ENCODE assay signal across 8 cellular contexts in the genomic region with DNA sequence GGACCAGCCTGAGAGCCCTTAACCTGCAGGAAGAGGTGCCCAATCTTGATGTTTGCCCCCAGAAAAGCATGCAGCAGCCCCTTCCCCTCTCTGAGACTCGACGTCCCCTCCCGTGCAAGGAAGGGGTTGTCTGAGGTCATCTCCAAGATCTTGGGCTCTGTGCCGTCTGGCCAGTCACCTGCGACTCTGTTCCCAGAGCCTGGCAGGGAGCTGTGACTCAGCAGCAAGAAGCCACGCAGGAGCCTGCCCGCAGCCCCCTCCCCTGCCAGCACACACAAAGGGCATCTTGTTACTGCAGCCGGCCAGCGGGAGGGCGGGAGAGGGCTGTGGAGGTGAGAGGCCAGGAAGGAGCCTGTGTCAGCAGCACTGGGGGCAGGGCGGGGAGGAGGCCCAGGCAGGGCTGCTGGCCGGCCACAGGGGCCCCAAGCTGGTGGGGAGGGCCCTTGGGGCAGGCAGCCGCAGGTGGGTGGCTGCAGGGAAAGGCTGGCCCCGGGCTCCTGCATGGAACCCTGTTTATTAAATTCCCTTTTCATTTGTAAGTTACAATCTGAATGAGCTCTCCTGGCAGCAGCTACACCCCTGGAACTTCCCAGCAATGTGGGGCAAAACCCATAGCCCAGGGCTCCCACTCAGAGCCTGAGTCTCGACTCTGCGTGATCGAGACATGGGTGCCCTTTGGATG.
DNase-seq lines count a peak whose midpoint lies in the region; ATAC-seq and TF ChIP-seq lines count a peak whose summit lies in the region.

No MANE protein-coding gene starts in this region.

- H3K27ac ChIP-seq in iPS-18a (ENCODE audit: low read length) = peak overlapping the region; percentile 70
- peak overlapping the region; percentile 1 for H3K27ac ChIP-seq in suprapubic skin

- no peak for TF ChIP-seq POLR2A in suprapubic skin (IDR thresholded peaks at IDR 0.05)

- H3K4me1 Mint-ChIP-seq in activated naive CD8-positive, alpha-beta T cell treated with anti-CD3 and anti-CD28 coated beads, Interleukin-2, amount 50 U/mL, for 24 hours = peaks cover 2% of the 10 kb centered on the region

- H3K36me3 Mint-ChIP-seq in activated naive CD8-positive, alpha-beta T cell treated with anti-CD3 and anti-CD28 coated beads, Interleukin-2, amount 50 U/mL, for 24 hours (ENCODE audit: low read depth) = no peaks in the 10 kb centered on the region

- no peak overlapping the region for H3K27ac Mint-ChIP-seq in activated naive CD8-positive, alpha-beta T cell treated with anti-CD3 and anti-CD28 coated beads, Interleukin-2, amount 50 U/mL, for 24 hours

- no peak for TF ChIP-seq CTCF in suprapubic skin (IDR thresholded peaks at IDR 0.05)

- no peak for ATAC-seq in GM21360 (IDR thresholded peaks at IDR 0.05; ENCODE audit: unreplicated experiment)
- no peak for ATAC-seq in activated naive CD8-positive, alpha-beta T cell treated with anti-CD3 and anti-CD28 coated beads, Interleukin-2, amount 50 U/mL, for 24 hours

- no peaks in the 10 kb centered on the region for H3K9me3 Mint-ChIP-seq in activated naive CD8-positive, alpha-beta T cell treated with anti-CD3 and anti-CD28 coated beads, Interleukin-2, amount 50 U/mL, for 24 hours

- H3K4me3 Mint-ChIP-seq in activated naive CD8-positive, alpha-beta T cell treated with anti-CD3 and anti-CD28 coated beads, Interleukin-2, amount 50 U/mL, for 24 hours = no peak overlapping the region

- WGBS in suprapubic skin = 45% methylated on average over 16 of the region's 17 CpGs

- H3K27me3 Mint-ChIP-seq in activated naive CD8-positive, alpha-beta T cell treated with anti-CD3 and anti-CD28 coated beads, Interleukin-2, amount 50 U/mL, for 24 hours = no peaks in the 10 kb centered on the region

- peak overlapping the region; percentile 27 for H3K4me3 ChIP-seq in iPS-18a (ENCODE audit: low read length)
- H3K4me3 ChIP-seq in suprapubic skin = no peak overlapping the region

- peaks cover 20% of the 10 kb centered on the region for H3K4me1 ChIP-seq in iPS-18a (ENCODE audit: control insufficient read depth, low read depth, low read length)
- peaks cover 56% of the 10 kb centered on the region for H3K4me1 ChIP-seq in suprapubic skin

- H3K27me3 ChIP-seq in iPS-18a (ENCODE audit: control insufficient read depth, insufficient read depth, low read length) = no peaks in the 10 kb centered on the region
- H3K27me3 ChIP-seq in suprapubic skin = no peaks in the 10 kb centered on the region

- H3K9me3 ChIP-seq in iPS-18a (ENCODE audit: control insufficient read depth, low read depth, low read length) (no peaks in the 10 kb centered on the region), suprapubic skin (no peaks in the 10 kb centered on the region)

- H3K36me3 ChIP-seq in iPS-18a (ENCODE audit: control insufficient read depth, low read depth, low read length) = no peaks in the 10 kb centered on the region
- H3K36me3 ChIP-seq in suprapubic skin = no peaks in the 10 kb centered on the region

- peak overlapping the region; percentile 33 for H3K9ac ChIP-seq in iPS-18a (ENCODE audit: low read length)

- DNase-seq in DMS79 treated with DMSO at 0.1 percent for 48 hours (lab: John Stamatoyannopoulos, UW) (peak; percentile 10), DMS79 (lab: John Stamatoyannopoulos, UW) (no peak), UCSD-AML1 (lab: John Stamatoyannopoulos, UW; ENCODE audit: unreplicated experiment) (peak; percentile 58), suprapubic skin (ENCODE audit: low spot score in 2 of 2) (no peak), D341Med (ENCODE audit: low spot score) (no peak)
- DNase-seq in activated naive CD8-positive, alpha-beta T cell treated with anti-CD3 and anti-CD28 coated beads, Interleukin-2, amount 50 U/mL, for 24 hours = no peak

- TF ChIP-seq EP300 in suprapubic skin (IDR thresholded peaks at IDR 0.05) = no peak

Comparison
In these comparisons a context has a peak if more than half of its experiments do, and no peak if none do; other contexts are left out.
1. DNase-seq: peak in DMS79 treated with DMSO at 0.1 percent for 48 hours (single experiment) and UCSD-AML1 (single experiment); none in DMS79 (single experiment), suprapubic skin (0 of 2), D341Med (single experiment) and activated naive CD8-positive, alpha-beta T cell treated with anti-CD3 and anti-CD28 coated beads, Interleukin-2, amount 50 U/mL, for 24 hours (single experiment).